Comparison of ENCODE assay signal across 24 cellular contexts in the genomic region with DNA sequence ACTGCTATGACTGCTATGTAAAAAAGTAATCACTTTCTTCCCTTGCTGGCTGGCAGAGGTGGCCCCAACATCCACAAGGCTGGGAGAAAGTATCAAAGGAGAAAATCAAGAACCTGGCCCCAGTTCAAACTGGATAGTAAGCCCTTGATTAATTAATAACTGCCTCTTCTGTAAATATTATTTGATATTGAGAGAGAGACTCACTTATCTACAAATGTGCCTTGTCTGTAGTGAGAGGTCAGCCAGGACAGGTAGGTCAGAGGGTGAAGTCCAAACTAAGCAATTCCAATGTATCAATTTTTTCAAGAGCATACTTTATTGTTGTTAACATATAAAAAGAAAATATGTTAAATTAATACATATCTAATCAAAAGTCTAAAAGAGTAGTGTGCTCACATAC. TPM values are rescaled to one million over a fixed set of nuclear protein-coding genes. Genes with fewer than 3 reads are reported as not detected.
DNase-seq lines count a peak whose midpoint lies in the region; ATAC-seq, FAIRE-seq and TF ChIP-seq lines count a peak whose summit lies in the region.
"Had no signal": no experiment of that assay in that cellular context is flagged by ENCODE, and none has a peak within 500 bp of the region (broad histone marks: within the 10 kb centered on the region; RNA-seq: fewer than 3 reads in every experiment).

No MANE protein-coding gene starts in this region.

- H3K9ac ChIP-seq in H1 (replicated peaks in 1 of 4; ENCODE audit: extremely low read depth in 1 of 4, low read depth in 3 of 4, low read length in 3 of 4), result no peak overlapping the region

- TF ChIP-seq POLR2A in H1 (IDR thresholded peaks at IDR 0.05; ENCODE audit: control extremely low read depth in 1 of 2, low read depth in 2 of 2, low read length in 2 of 2) (no peak), vagina (IDR thresholded peaks at IDR 0.05) (no peak)

- intact Hi-C loops in Right ventricle myocardium inferior (cut with DNase I), result no loop called here
- intact Hi-C loops in psoas muscle (cut with DNase I), result no loop called here
- intact Hi-C loops in vagina (cut with DNase I), result loop anchor here (5.0 kb wide), 1 partner anchor 100 kb away; no protein-coding TSS in a partner anchor

- H2AK5ac ChIP-seq in H1 (ENCODE audit: low read depth, low read length), result no peak overlapping the region

- CTCF ChIA-PET in H1 (lab: Charles Lee; ENCODE audit: partially characterized antibody), result interaction anchor here (0.6 to 1.4 kb wide), 2 partner anchors 85 to 95 kb away, joined by 3 to 5 read pairs; no protein-coding TSS in a partner anchor

- H3K4me1 ChIP-seq in right atrium auricular region (peaks cover 0 to 33% of the 10 kb centered on the region in 2 donors), H1 (replicated peaks in 1 of 4; ENCODE audit: control insufficient read depth in 3 of 4, insufficient read depth in 4 of 4, low read length in 3 of 4) (peaks cover 1 to 8% (median 2%) of the 10 kb centered on the region in 4 experiments; a peak in 3 of 7 replicates), psoas muscle (peaks cover 35% of the 10 kb centered on the region), vagina (peaks cover 25% of the 10 kb centered on the region)

- no peak overlapping the region for H3K4ac ChIP-seq in H1 (replicated peaks; ENCODE audit: insufficient read length, low read depth, low read length)

- TF ChIP-seq RAD21 in H1 (IDR thresholded peaks at IDR 0.05 in 1 of 2, conservative IDR thresholded peaks at IDR 0.05 in 1 of 2; ENCODE audit: low read depth in 2 of 2, low read length in 2 of 2), result no peak

- no peak overlapping the region for H3K56ac ChIP-seq in H1 (replicated peaks; ENCODE audit: insufficient read length, low read depth, low read length)

- DNase-seq in right atrium auricular region (ENCODE audit: low spot score) (no peak), Right ventricle myocardium inferior (ENCODE audit: missing footprints) (no peak), H1 (ENCODE audit: low read depth in 1 of 2, low spot score in 2 of 2) (no peak), psoas muscle (no peak), vagina (ENCODE audit: extremely low spot score in 2 of 2) (no peak), NCI-H2029 (lab: John Stamatoyannopoulos, UW) (no peak), amygdala (lab: John Stamatoyannopoulos, UW) (no peak), GM19238 (ENCODE audit: insufficient read length, low spot score) (no peak)
- DNase-seq: ACHN; activated CD4-positive, alpha-beta memory T cell treated with anti-CD3 and anti-CD28 coated beads, Interleukin-2, amount 10 ng/mL, durations not matched to agents 7 days and 5 days; activated CD4-positive, alpha-beta T cell treated with anti-CD3 and anti-CD28 coated beads for 1 hour; activated effector memory CD4-positive, alpha-beta T cell treated with Interleukin-2 at 50 U/mL for 16 hours; activated naive CD8-positive, alpha-beta T cell treated with anti-CD3 and anti-CD28 coated beads for 36 hours; BE2C; CD8-positive, alpha-beta memory T cell; mammary epithelial cell; NCI-H1092; NCI-H187; NCI-H2171 treated with DMSO at 0.1 percent for 48 hours; NCI-H510A treated with DMSO at 0.1 percent for 48 hours; NK-92 treated with Interleukin-12 subunit alpha and Interleukin-12 subunit beta, amount 100 ng/mL, for 24 hours; T-cell had no signal

- no peak overlapping the region for H4K8ac ChIP-seq in H1 (ENCODE audit: extremely low read depth, insufficient read depth, low read length)

- POLR2A ChIA-PET in H1 (lab: Charles Lee; ENCODE audit: partially characterized antibody), result no interaction called here

- no peak overlapping the region for H3K23ac ChIP-seq in H1 (ENCODE audit: insufficient read length)

- ATAC-seq in Right ventricle myocardium inferior (no peak), psoas muscle (no peak)
- ATAC-seq: T-cell had no signal

- no peaks in the 10 kb centered on the region for H3K27me3 ChIP-seq in right atrium auricular region
- no peaks in the 10 kb centered on the region for H3K27me3 ChIP-seq in H1 (replicated peaks in 1 of 4; ENCODE audit: control insufficient read depth in 3 of 4, extremely low read depth in 1 of 4, insufficient read depth in 3 of 4, low read length in 3 of 4)
- no peaks in the 10 kb centered on the region for H3K27me3 ChIP-seq in psoas muscle (ENCODE audit: insufficient read depth in 3 of 3, low read length in 2 of 3)
- H3K27me3 ChIP-seq in vagina, result no peaks in the 10 kb centered on the region
- H3K27me3 ChIP-seq: BE2C had no signal

- FAIRE-seq in H1 (lab: Jason Lieb, UNC), result no peak
- FAIRE-seq: H54 had no signal

- no peaks in the 10 kb centered on the region for H3K79me1 ChIP-seq in H1 (ENCODE audit: low read depth, low read length)

- H3K9me3 ChIP-seq in right atrium auricular region (no peaks in the 10 kb centered on the region), H1 (ENCODE audit: insufficient read depth in 2 of 2, low read depth in 1 of 2, low read length in 1 of 2) (no peaks in the 10 kb centered on the region), psoas muscle (no peaks in the 10 kb centered on the region), vagina (no peaks in the 10 kb centered on the region)
- H3K9me3 ChIP-seq: BE2C had no signal

- no peak overlapping the region for H4K91ac ChIP-seq in H1 (replicated peaks; ENCODE audit: insufficient read length, low read length)

- H3K36me3 ChIP-seq in right atrium auricular region, result no peaks in the 10 kb centered on the region
- no peaks in the 10 kb centered on the region for H3K36me3 ChIP-seq in H1 (ENCODE audit: control insufficient read depth in 2 of 4, insufficient read depth in 4 of 4, low read length in 3 of 4)
- H3K36me3 ChIP-seq in psoas muscle (ENCODE audit: insufficient read depth in 1 of 2, low read depth in 1 of 2), result no peaks in the 10 kb centered on the region
- no peaks in the 10 kb centered on the region for H3K36me3 ChIP-seq in vagina
- H3K36me3 ChIP-seq: BE2C had no signal

- no peaks in the 10 kb centered on the region for H3K23me2 ChIP-seq in H1 (ENCODE audit: low read depth, low read length)

- H3K4me3 ChIP-seq in right atrium auricular region (no peak overlapping the region), H1 (ENCODE audit: extremely low read depth in 1 of 4, insufficient read depth in 2 of 4, low read depth in 3 of 4, low read length in 4 of 4) (no peak overlapping the region), psoas muscle (no peak overlapping the region), vagina (no peak overlapping the region)
- H3K4me3 ChIP-seq: skin epidermis had no signal

- H2BK20ac ChIP-seq in H1 (ENCODE audit: low read length), result no peak overlapping the region

- no peak overlapping the region for H2BK12ac ChIP-seq in H1 (ENCODE audit: low read depth, low read length)

- no peak overlapping the region for H2BK15ac ChIP-seq in H1 (ENCODE audit: low read length)

- H3K79me2 ChIP-seq in H1 (ENCODE audit: control insufficient read depth in 1 of 2, insufficient read depth in 2 of 2, low read length in 2 of 2), result no peaks in the 10 kb centered on the region

- no peak overlapping the region for H2BK120ac ChIP-seq in H1 (replicated peaks; ENCODE audit: low read depth, low read length)

- no peak overlapping the region for H2AFZ ChIP-seq in H1 (ENCODE audit: low read length)

- H3K27ac ChIP-seq in right atrium auricular region (peak overlapping the region; percentile 39 to 62), H1 (ENCODE audit: low read depth, low read length) (no peak overlapping the region), psoas muscle (peak overlapping the region; percentile 95), vagina (peak overlapping the region; percentile 30)

- TF ChIP-seq EP300 in H1 (IDR thresholded peaks at IDR 0.05; ENCODE audit: borderline replicate concordance in 1 of 2, low read depth in 2 of 2, low read length in 2 of 2), result no peak

- H2BK5ac ChIP-seq in H1 (ENCODE audit: low read depth, low read length), result no peak overlapping the region; the same call in 1 of the 2 replicates

- TF ChIP-seq CTCF in right atrium auricular region (IDR thresholded peaks at IDR 0.05) (no peak), H1 (IDR thresholded peaks at IDR 0.05; ENCODE audit: control extremely low read depth in 1 of 3, insufficient read depth in 1 of 3, low read depth in 1 of 3, low read length in 3 of 3) (no peak), psoas muscle (IDR thresholded peaks at IDR 0.05) (no peak), vagina (IDR thresholded peaks at IDR 0.05) (no peak)

- no peak overlapping the region for H3K18ac ChIP-seq in H1 (ENCODE audit: extremely low read depth, low read length)

- peak overlapping the region in 1 of 2 experiments; percentile 9; a peak in 1 of 4 replicates for H3K4me2 ChIP-seq in H1 (ENCODE audit: insufficient read depth in 1 of 2, low read depth in 2 of 2, low read length in 2 of 2)

- H3K14ac ChIP-seq in H1 (ENCODE audit: insufficient read length), result no peak overlapping the region

- H4K5ac ChIP-seq in H1 (ENCODE audit: insufficient read length, low read depth, low read length), result peak overlapping the region; percentile 13

- no peaks in the 10 kb centered on the region for H4K20me1 ChIP-seq in H1 (replicated peaks in 1 of 2; ENCODE audit: control insufficient read depth in 1 of 2, insufficient read depth in 2 of 2, low read length in 2 of 2)

TF ChIP-seq in H1, 55 proteins besides CTCF, POLR2A, EP300 and RAD21:
- no peak for TF ChIP-seq SP4 (IDR thresholded peaks at IDR 0.05; ENCODE audit: low read length)

RNA-seq across cellular contexts. Expression of a gene that starts 23.8 kb away (rescaled TPM):
- 10 to 100 TPM in 1 of 2 donors, 1 to 10 TPM in 1; 5.5 to 11.3 TPM for total RNA-seq in right atrium auricular region
- 10.1 TPM for total RNA-seq in Right ventricle myocardium inferior
- total RNA-seq in H1 (2021; fragmentation: NEBNext Ultra II Directional; extraction: Animal tissue kit (Norgen Biotek cat#: 25700)), result 18.6 and 21.9 TPM in 2 replicates
- 18.8 and 32.3 TPM in 2 replicates for polyA plus RNA-seq in H1 (2011; rRNA removed)
- 30.1 TPM for polyA plus RNA-seq in H1 (2011; cell fraction: cytosol; rRNA removed)
- polyA plus RNA-seq in H1 (2011; cell fraction: nucleus; rRNA removed), result 38.3 TPM
- 23.6 to 27.0 TPM (median 24.8 TPM) in 4 replicates for polyA plus RNA-seq in H1 (2012, experiment 1 of 2)
- polyA plus RNA-seq in H1 (2012, experiment 2 of 2), result 3.3 TPM
- 10.5 TPM for polyA plus RNA-seq in H1 (2013, experiment 1 of 2)
- 9.7 TPM for polyA plus RNA-seq in H1 (2013, experiment 2 of 2)
- polyA minus RNA-seq in H1 (2011; rRNA and poly(A)+ RNA removed), result 17.4 and 23.1 TPM in 2 replicates
- polyA minus RNA-seq in H1 (2011; cell fraction: cytosol; rRNA and poly(A)+ RNA removed), result 9.3 TPM
- 22.0 TPM for polyA minus RNA-seq in H1 (2011; cell fraction: nucleus; rRNA and poly(A)+ RNA removed)
- total RNA-seq in psoas muscle, result 10 to 100 TPM in 1 of 4 donors, 1 to 10 TPM in 3; 5.8 to 10.5 (median 9.0) TPM
- polyA plus RNA-seq in psoas muscle, result 10 to 100 TPM in 1 of 3 donors, 1 to 10 TPM in 2; 5.8 to 10.4 (median 6.6) TPM
- total RNA-seq in vagina, result 20.9 TPM
